ENCODE assay signal across 26 cellular contexts in genomic region chr9:86796671-86797070, GRCh38.
"Had no signal": no experiment of that assay in that cellular context is flagged by ENCODE, and none has a peak within 500 bp of the region (broad histone marks: within the 10 kb centered on the region; RNA-seq: fewer than 3 reads in every experiment).

No MANE protein-coding gene starts in this region.

- H3K27me3 ChIP-seq: breast epithelium, foreskin keratinocyte, upper lobe of left lung had no signal

- H3K9me3 ChIP-seq: breast epithelium, upper lobe of left lung had no signal

- DNase-seq: activated CD4-positive, alpha-beta T cell treated with anti-CD3 and anti-CD28 coated beads for 1 hour; activated CD4-positive, alpha-beta T cell treated with anti-CD3 and anti-CD28 coated beads, Interleukin-2, amount 50 U/mL, for 1 hour; activated CD8-positive, alpha-beta T cell treated with anti-CD3 and anti-CD28 coated beads for 36 hours; activated gamma-delta T cell treated with Interleukin-2 at 50 U/mL for 16 hours; activated naive CD4-positive, alpha-beta T cell treated with anti-CD3 and anti-CD28 coated beads, Interleukin-2, amount 50 U/mL, for 16 hours; activated T-cell treated with anti-CD3 and anti-CD28 coated beads, Interleukin-2, amount 50 U/mL, for 4 hours; amygdala; central memory CD4-positive, alpha-beta T cell; endodermal cell; foreskin keratinocyte; mammary epithelial cell; midbrain; naive thymus-derived CD4-positive, alpha-beta T cell; posterior cingulate gyrus; stimulated activated CD4-positive, alpha-beta T cell treated with anti-CD3 and anti-CD28 coated beads, Interleukin-4, amount 100 ng/mL, for 24 hours; substantia nigra; SW 1271; T-helper 17 cell; T1000; upper lobe of left lung had no signal

- H3K4me1 ChIP-seq: breast epithelium, foreskin keratinocyte had no signal

- H3K27ac ChIP-seq: foreskin keratinocyte, upper lobe of left lung had no signal

- FAIRE-seq: islet of Langerhans had no signal

- H3K36me3 ChIP-seq: breast epithelium, upper lobe of left lung had no signal

- H3K4me3 ChIP-seq: breast epithelium, skin epidermis, upper lobe of left lung had no signal

- ATAC-seq: activated CD8-positive, alpha-beta T cell treated with anti-CD3 and anti-CD28 coated beads for 36 hours; activated T-cell treated with anti-CD3 and anti-CD28 coated beads, Interleukin-2, amount 50 U/mL, for 4 hours; activated T-helper 17 cell treated with anti-CD3 and anti-CD28 coated beads, Interleukin-2, amount 50 U/mL, for 72 hours; esophagus mucosa; foreskin keratinocyte; naive thymus-derived CD4-positive, alpha-beta T cell; stimulated activated effector memory CD8-positive, alpha-beta T cell treated with anti-CD3 and anti-CD28 coated beads, Interleukin-12 subunit alpha, Interleukin-12 subunit beta, amount 100 ng/mL, for 72 hours; T-helper 17 cell had no signal
